8 cellular contexts compared by ENCODE assay signal in the genomic region with DNA sequence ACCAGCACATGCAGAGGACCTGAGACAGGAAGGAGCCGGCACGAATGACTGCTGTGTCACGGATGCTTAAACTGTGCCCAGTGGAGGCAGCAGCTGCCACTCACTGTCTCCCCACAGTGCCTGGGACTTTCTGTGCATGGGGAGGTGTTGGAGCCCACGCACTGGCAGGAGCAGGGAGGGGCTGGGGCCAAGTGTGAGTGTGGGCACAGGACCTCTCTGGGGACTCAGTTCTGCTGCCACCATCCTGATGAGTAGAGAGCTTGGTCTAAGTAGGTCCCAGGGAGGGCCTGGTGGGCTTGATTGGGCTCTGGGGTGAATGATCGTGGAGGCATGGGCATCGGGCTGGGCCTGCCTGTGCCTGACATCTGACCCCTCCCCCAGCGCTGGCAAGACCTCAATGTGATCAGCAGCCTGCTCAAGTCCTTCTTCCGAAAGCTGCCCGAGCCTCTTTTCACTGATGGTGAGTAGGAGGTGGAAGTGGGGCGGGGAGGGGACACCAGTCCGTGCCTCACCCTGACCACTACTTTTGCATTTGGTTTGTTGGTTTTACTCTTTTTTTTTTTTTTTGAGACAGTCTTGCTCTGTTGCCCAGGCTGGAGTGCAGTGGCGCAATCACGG. TPM values are rescaled to one million over a fixed set of nuclear protein-coding genes. Genes with fewer than 3 reads are reported as not detected.
DNase-seq lines count a peak whose midpoint lies in the region; ATAC-seq and TF ChIP-seq lines count a peak whose summit lies in the region.
"Not testable (repeated sequence)": the region's sequence is repeated elsewhere in the genome, so short reads cannot be mapped to it uniquely, and the experiment has no call there.

No MANE protein-coding gene starts in this region.

- POLR2A ChIA-PET in RWPE1 (lab: Yijun Ruan, JAX; ENCODE audit: low non-redundant PET): not testable (repeated sequence)

- H3K27ac Mint-ChIP-seq in activated T-helper 17 cell treated with anti-CD3 and anti-CD28 coated beads, Interleukin-2, amount 50 U/mL, for 72 hours: peak overlapping the region; percentile 64

- H3K36me3 Mint-ChIP-seq in activated T-helper 17 cell treated with anti-CD3 and anti-CD28 coated beads, Interleukin-2, amount 50 U/mL, for 72 hours (ENCODE audit: low read depth): not testable (repeated sequence)

- peak overlapping the region; percentile 19; the same call in 1 of the 2 replicates for H3K27ac ChIP-seq in RWPE1
- peak overlapping the region in 3 of 4 donors; percentile 56 to 85 (median 70) for H3K27ac ChIP-seq in esophagus squamous epithelium
- H3K27ac ChIP-seq in rectal smooth muscle tissue (ENCODE audit: low read depth, low read length): peak overlapping the region; percentile 22
- H3K27ac ChIP-seq in stomach smooth muscle (ENCODE audit: low read length): peak overlapping the region; percentile 76

- not testable (repeated sequence) for TF ChIP-seq POLR2A in esophagus squamous epithelium (IDR thresholded peaks at IDR 0.05)

- ATAC-seq in GM19351 (IDR thresholded peaks at IDR 0.05; ENCODE audit: unreplicated experiment) (peak; percentile 69), HG02840 (IDR thresholded peaks at IDR 0.05; ENCODE audit: low FRiP score, unreplicated experiment) (peak; percentile 78)
- peak; percentile 89 for ATAC-seq in activated T-helper 17 cell treated with anti-CD3 and anti-CD28 coated beads, Interleukin-2, amount 50 U/mL, for 72 hours (replicated peaks)

- TF ChIP-seq CTCF in GM12865 (IDR thresholded peaks at IDR 0.05; ENCODE audit: insufficient read depth, low read depth, low read length, missing control alignments); RWPE1 (conservative IDR thresholded peaks at IDR 0.05; ENCODE audit: low read depth); esophagus squamous epithelium (IDR thresholded peaks at IDR 0.05): not testable (repeated sequence)

- H3K4me1 ChIP-seq in esophagus squamous epithelium: peaks cover 10 to 28% (median 14%) of the 10 kb centered on the region in 3 donors
- H3K4me1 ChIP-seq in rectal smooth muscle tissue (ENCODE audit: control insufficient read depth, insufficient read depth, low read length): peaks cover 16% of the 10 kb centered on the region
- peaks cover 34% of the 10 kb centered on the region for H3K4me1 ChIP-seq in stomach smooth muscle (ENCODE audit: control insufficient read depth, insufficient read depth, low read length)

- WGBS in esophagus squamous epithelium, 2 donors: 69 to 71% methylated on average over 9 to 12 of the region's 13 CpGs

- not testable (repeated sequence) for H3K9me3 Mint-ChIP-seq in activated T-helper 17 cell treated with anti-CD3 and anti-CD28 coated beads, Interleukin-2, amount 50 U/mL, for 72 hours

- H3K27me3 Mint-ChIP-seq in activated T-helper 17 cell treated with anti-CD3 and anti-CD28 coated beads, Interleukin-2, amount 50 U/mL, for 72 hours: not testable (repeated sequence)

- not testable (repeated sequence) for H3K9ac ChIP-seq in rectal smooth muscle tissue (ENCODE audit: low read length); stomach smooth muscle (ENCODE audit: low read length in 2 of 2)

- peaks cover 0 to 87% (median 11%) of the 10 kb centered on the region in 3 donors for H3K36me3 ChIP-seq in esophagus squamous epithelium
- H3K36me3 ChIP-seq in rectal smooth muscle tissue (ENCODE audit: control insufficient read depth, insufficient read depth, low read length); stomach smooth muscle (ENCODE audit: control insufficient read depth in 2 of 2, insufficient read depth in 2 of 2, low read length in 2 of 2): not testable (repeated sequence)

- intact Hi-C loops in esophagus squamous epithelium (cut with DNase I): not testable (repeated sequence)

- H3K4me3 ChIP-seq in GM12865 (ENCODE audit: low read depth, low read length); esophagus squamous epithelium; rectal smooth muscle tissue (ENCODE audit: low read length); stomach smooth muscle (ENCODE audit: low read length in 2 of 2): not testable (repeated sequence)

- H3K4me1 Mint-ChIP-seq in activated T-helper 17 cell treated with anti-CD3 and anti-CD28 coated beads, Interleukin-2, amount 50 U/mL, for 72 hours: not testable (repeated sequence)

- H3K4me3 Mint-ChIP-seq in activated T-helper 17 cell treated with anti-CD3 and anti-CD28 coated beads, Interleukin-2, amount 50 U/mL, for 72 hours: peak overlapping the region; percentile 65

- CTCF ChIA-PET in RWPE1 (lab: Yijun Ruan, JAX): interaction anchor here (0.5 to 1.3 kb wide), 4 partner anchors 62 to 1088 kb away, joined by 3 to 8 read pairs (median 5); no protein-coding TSS in a partner anchor

- not testable (repeated sequence) for H3K9me3 ChIP-seq in esophagus squamous epithelium; stomach smooth muscle (ENCODE audit: control insufficient read depth in 2 of 2, low read length in 2 of 2)

- peak; percentile 94 for DNase-seq in GM12865 (ENCODE audit: low read depth)
- DNase-seq in RWPE1 (ENCODE audit: low spot score); esophagus squamous epithelium (lab: John Stamatoyannopoulos, UW): not testable (repeated sequence)

- H3K27me3 ChIP-seq in esophagus squamous epithelium; rectal smooth muscle tissue (ENCODE audit: control insufficient read depth, insufficient read depth, low read length); stomach smooth muscle (ENCODE audit: control insufficient read depth in 1 of 2, insufficient read depth in 2 of 2, low read length in 2 of 2): not testable (repeated sequence)

RNA-seq across cellular contexts. Expression of a gene that starts 57.5 kb away (rescaled TPM):
- total RNA-seq in activated T-helper 17 cell treated with anti-CD3 and anti-CD28 coated beads, Interleukin-2, amount 50 U/mL, for 72 hours: 1 to 10 TPM in 1 of 2 donors, under 1 TPM in 1; 0.69 to 2.2 TPM
- total RNA-seq in esophagus squamous epithelium: 100 to 1,000 TPM in 2 of 4 donors, 10 to 100 TPM in 2; 75.3 to 180 (median 102) TPM

Comparison
In these comparisons a context has a peak if more than half of its experiments do, and no peak if none do; other contexts are left out.
1. H3K27ac ChIP-seq: peak in every context shown above with its lines; median percentile 76 in stomach smooth muscle; 70 in esophagus squamous epithelium; 22 in rectal smooth muscle tissue; 19 in RWPE1.
2. RNA of a gene that starts 57.5 kb away (total RNA-seq): 75.3 to 180 TPM in esophagus squamous epithelium; 0.69 to 2.2 TPM in activated T-helper 17 cell treated with anti-CD3 and anti-CD28 coated beads, Interleukin-2, amount 50 U/mL, for 72 hours; every median in the first group is over 10 times any median in the second.
3. Peak in every context shown above with its lines, with median percentiles within 50 percentile points of each other: ATAC-seq.